11 cellular contexts compared by ENCODE assay signal in the genomic region with DNA sequence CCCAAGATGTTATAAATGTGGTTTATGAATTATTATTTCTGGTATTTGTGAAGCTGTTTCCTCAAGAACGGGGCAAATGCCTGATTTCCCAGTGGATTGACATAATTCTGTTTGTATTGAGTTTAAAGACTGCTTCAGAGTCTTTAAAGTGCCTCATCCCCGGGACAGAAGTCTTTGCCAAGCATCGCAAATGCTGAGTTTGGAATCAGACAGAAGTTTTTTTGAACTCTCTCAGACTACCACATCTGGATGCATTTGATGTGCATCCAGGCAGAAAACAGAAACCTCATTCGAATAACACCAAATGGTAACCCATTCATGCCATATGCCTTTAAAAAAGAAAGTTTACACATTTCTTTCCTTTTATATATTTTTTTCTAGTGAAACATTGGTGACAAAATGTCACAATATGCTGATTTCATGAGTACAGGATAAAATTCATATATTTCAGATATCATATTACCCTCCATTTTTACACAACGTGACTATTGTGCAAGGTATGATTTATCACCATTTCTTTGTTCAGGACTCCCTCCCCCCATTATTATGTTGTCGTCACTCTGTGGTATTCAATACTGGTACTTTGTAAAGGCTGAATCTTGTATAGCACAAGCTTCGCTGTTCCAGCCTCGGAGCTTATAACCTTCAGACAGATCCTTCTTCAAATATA.
DNase-seq lines count a peak whose midpoint lies in the region; FAIRE-seq and TF ChIP-seq lines count a peak whose summit lies in the region.
"Had no signal": no experiment of that assay in that cellular context is flagged by ENCODE, and none has a peak within 500 bp of the region (broad histone marks: within the 10 kb centered on the region; RNA-seq: fewer than 3 reads in every experiment).

No MANE protein-coding gene starts in this region.

- no peak overlapping the region for H2AFZ ChIP-seq in endothelial cell of umbilical vein (ENCODE audit: low read depth, low read length)

- H3K36me3 ChIP-seq in endothelial cell of umbilical vein (ENCODE audit: control insufficient read depth in 2 of 2, extremely low read depth in 1 of 2, insufficient read depth in 2 of 2, low read length in 2 of 2): no peaks in the 10 kb centered on the region

- no peak for FAIRE-seq in endothelial cell of umbilical vein (lab: Jason Lieb, UNC)

- peak overlapping the region; percentile 79 for H3K27ac ChIP-seq in endothelial cell of umbilical vein (ENCODE audit: insufficient read depth, low read depth, low read length)
- H3K27ac ChIP-seq in caudate nucleus (ENCODE audit: low read depth, low read length): no peak overlapping the region

- H3K27me3 ChIP-seq in endothelial cell of umbilical vein (ENCODE audit: control insufficient read depth in 2 of 2, insufficient read depth in 2 of 2, low read length in 2 of 2): no peaks in the 10 kb centered on the region

- BruUV-seq in endothelial cell of umbilical vein (replicated peaks; lab: Mats Ljungman, UMichigan): TSS peak; percentile 15

- H3K9ac ChIP-seq in endothelial cell of umbilical vein (replicated peaks; ENCODE audit: extremely low read depth, insufficient read depth, low read length): peak overlapping the region; percentile 45

- peak overlapping the region; percentile 33 for H3K4me2 ChIP-seq in endothelial cell of umbilical vein (ENCODE audit: insufficient read depth, low read length)

- no peaks in the 10 kb centered on the region for H4K20me1 ChIP-seq in endothelial cell of umbilical vein (replicated peaks; ENCODE audit: control insufficient read depth, extremely low read depth, insufficient read depth, low read length)

- H3K79me2 ChIP-seq in endothelial cell of umbilical vein (ENCODE audit: control insufficient read depth, insufficient read depth, low read length): no peaks in the 10 kb centered on the region

- no peaks in the 10 kb centered on the region for H3K9me1 ChIP-seq in endothelial cell of umbilical vein (replicated peaks; ENCODE audit: control insufficient read depth, extremely low read depth, insufficient read depth, low read length)

- intact Hi-C loops in endothelial cell of umbilical vein (cut with micrococcal nuclease): no loop called here

- no peak for TF ChIP-seq POLR2A in endothelial cell of umbilical vein (IDR thresholded peaks at IDR 0.05; ENCODE audit: low read depth, low read length)

- peak; percentile 79 for DNase-seq in NCI-H2029 treated with DMSO at 0.1 percent for 48 hours (lab: John Stamatoyannopoulos, UW)
- no peak for DNase-seq in NCI-H2029 (lab: John Stamatoyannopoulos, UW)
- DNase-seq in NCI-H2196 treated with DMSO at 0.1 percent for 48 hours (lab: John Stamatoyannopoulos, UW; ENCODE audit: unreplicated experiment): peak; percentile 91
- DNase-seq in endothelial cell of umbilical vein (ENCODE audit: low read depth, low spot score): no peak
- DNase-seq in skeletal muscle cell (ENCODE audit: low read depth): no peak
- DNase-seq in activated CD4-positive, alpha-beta T cell treated with anti-CD3 and anti-CD28 coated beads, Interleukin-2, amount 50 U/mL, for 4 hours: no peak
- no peak for DNase-seq in amniotic stem cell (lab: John Stamatoyannopoulos, UW)
- no peak for DNase-seq in caudate nucleus (lab: John Stamatoyannopoulos, UW)
- DNase-seq: activated CD4-positive, CD25-positive, alpha-beta regulatory T cell treated with anti-CD3 and anti-CD28 coated beads, Interleukin-2, amount 50 U/mL, for 72 hours; anterior cingulate cortex; posterior cingulate gyrus had no signal

- H3K4me1 ChIP-seq in endothelial cell of umbilical vein (ENCODE audit: control insufficient read depth, extremely low read depth, insufficient read depth, low read length): peaks cover 65% of the 10 kb centered on the region

- TF ChIP-seq CTCF in endothelial cell of umbilical vein (IDR thresholded peaks at IDR 0.05; ENCODE audit: extremely low read depth in 1 of 2, insufficient read depth in 1 of 2, low read depth in 1 of 2, low read length in 2 of 2): no peak

- POLR2A ChIA-PET in endothelial cell of umbilical vein (lab: Charles Lee): interaction anchor here (1.2 to 1.8 kb wide), 4 partner anchors 56 to 93 kb away, joined by 5 read pairs; a partner anchor contains a TSS

- CTCF ChIA-PET in endothelial cell of umbilical vein (lab: Charles Lee): interaction anchor here (1.3 kb wide), 3 partner anchors 10 to 151 kb away, joined by 3 read pairs; no protein-coding TSS in a partner anchor

- dilution Hi-C loops in endothelial cell of umbilical vein (cut with MboI; ENCODE audit: extremely low pct_ligation_motif_present, low sequenced_read_pairs): no loop called here

- H3K9me3 ChIP-seq in endothelial cell of umbilical vein (replicated peaks; ENCODE audit: control insufficient read depth, insufficient read depth, low read length): no peaks in the 10 kb centered on the region

- H3K4me3 ChIP-seq in endothelial cell of umbilical vein (replicated peaks in 1 of 3; ENCODE audit: insufficient read depth in 1 of 3, low read depth in 1 of 3, low read length in 3 of 3) (no peak overlapping the region), skeletal muscle cell (ENCODE audit: low read depth, low read length) (peak overlapping the region; percentile 10)

TF ChIP-seq in endothelial cell of umbilical vein, 7 proteins besides CTCF, POLR2A, EP300 and RAD21:
- TF ChIP-seq, protein P1, sequence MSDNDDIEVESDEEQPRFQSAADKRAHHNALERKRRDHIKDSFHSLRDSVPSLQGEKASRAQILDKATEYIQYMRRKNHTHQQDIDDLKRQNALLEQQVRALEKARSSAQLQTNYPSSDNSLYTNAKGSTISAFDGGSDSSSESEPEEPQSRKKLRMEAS (IDR thresholded peaks at IDR 0.05; ENCODE audit: insufficient read depth, insufficient read length): no peak
- TF ChIP-seq POLR2AphosphoS5 (IDR thresholded peaks at IDR 0.05; ENCODE audit: insufficient read depth, low read depth, low read length) (no peak), JUN (IDR thresholded peaks at IDR 0.05; ENCODE audit: borderline replicate concordance, insufficient read depth, insufficient read length, low read depth) (no peak), FOS (IDR thresholded peaks at IDR 0.05; ENCODE audit: borderline replicate concordance, insufficient read depth, low read length) (no peak), EZH2 (IDR thresholded peaks at IDR 0.05; ENCODE audit: borderline replicate concordance, low read depth, low read length, severe bottlenecking) (no peak), GATA2 (IDR thresholded peaks at IDR 0.05; ENCODE audit: insufficient read depth, insufficient read length, low read depth, low read length) (no peak), MYC (IDR thresholded peaks at IDR 0.05; ENCODE audit: low read depth, low read length) (no peak)

Comparison
In these comparisons a context has a peak if more than half of its experiments do, and no peak if none do; other contexts are left out.
1. DNase-seq: peak in NCI-H2029 treated with DMSO at 0.1 percent for 48 hours (single experiment) and NCI-H2196 treated with DMSO at 0.1 percent for 48 hours (single experiment); none in NCI-H2029 (single experiment), endothelial cell of umbilical vein (single experiment), skeletal muscle cell (single experiment), activated CD4-positive, alpha-beta T cell treated with anti-CD3 and anti-CD28 coated beads, Interleukin-2, amount 50 U/mL, for 4 hours (0 of 2), amniotic stem cell (single experiment) and caudate nucleus (0 of 61).